8 cellular contexts compared by ENCODE assay signal in genomic region chrX:18353931-18354368, GRCh38. TPM values are rescaled to one million over a fixed set of nuclear protein-coding genes. Genes with fewer than 3 reads are reported as not detected.
DNase-seq lines count a peak whose midpoint lies in the region; ATAC-seq and TF ChIP-seq lines count a peak whose summit lies in the region.

No MANE protein-coding gene starts in this region.

- intact Hi-C loops in activated B cell treated with CpG ODN at 0.5 μM for 24 hours (cut with micrococcal nuclease), result loop anchor here (1.0 to 5.0 kb wide), 3 partner anchors 71 to 628 kb away; partner anchors contain the start of genes CDKL5, PHKA2 and SCML1
- intact Hi-C loops in naive thymus-derived CD4-positive, alpha-beta T cell (cut with micrococcal nuclease), result loop anchor here (1.0 to 2.0 kb wide), 4 partner anchors 71 to 631 kb away; partner anchors contain the start of genes CDKL5 (in 2 of the 2) and PHKA2 (in 1 of the 2)

- H3K36me3 ChIP-seq in endodermal cell (ENCODE audit: control insufficient read depth, insufficient read depth, low read length), result no peaks in the 10 kb centered on the region
- H3K36me3 ChIP-seq in naive thymus-derived CD4-positive, alpha-beta T cell (ENCODE audit: control insufficient read depth in 2 of 3, insufficient read depth in 3 of 3, low read length in 3 of 3), result no peaks in the 10 kb centered on the region
- no peaks in the 10 kb centered on the region for H3K36me3 ChIP-seq in urinary bladder (ENCODE audit: insufficient read depth)

- WGBS in endodermal cell (ENCODE audit: insufficient coverage in 1 of 2, insufficient read length in 1 of 2), 2 experiments, result 0% methylated on average over 50 of the region's 50 CpGs; no CpG with 5 or more reads in 1 of the 2 experiments
- under 1% methylated on average over 39 of the region's 50 CpGs for WGBS in urinary bladder

- H3K27me3 Mint-ChIP-seq in activated B cell treated with CpG ODN at 0.5 μM for 24 hours, result no peaks in the 10 kb centered on the region
- peaks cover 23% of the 10 kb centered on the region for H3K27me3 Mint-ChIP-seq in endodermal cell (ENCODE audit: insufficient read depth)
- H3K27me3 Mint-ChIP-seq in naive thymus-derived CD4-positive, alpha-beta T cell, result peaks cover 0 to 48% (median 2%) of the 10 kb centered on the region in 5 donors

- DNase-seq in activated effector memory CD4-positive, alpha-beta T cell treated with anti-CD3 and anti-CD28 coated beads, Interleukin-2, amount 50 U/mL, for 16 hours, result peak; percentile 64
- DNase-seq in activated effector memory CD4-positive, alpha-beta T cell treated with Interleukin-2 at 50 U/mL for 16 hours, result no peak
- DNase-seq in activated B cell treated with CpG ODN at 0.5 μM for 24 hours (peak; percentile 17), endodermal cell (peak; percentile 73), kidney glomerular epithelial cell (lab: John Stamatoyannopoulos, UW) (no peak), CD1c-positive myeloid dendritic cell (ENCODE audit: extremely low spot score) (no peak)
- peak in 8 of 9 donors; percentile 2 to 28 (median 15) for DNase-seq in naive thymus-derived CD4-positive, alpha-beta T cell

- H3K27ac ChIP-seq in endodermal cell (ENCODE audit: low read depth, low read length), result no peak overlapping the region
- H3K27ac ChIP-seq in naive thymus-derived CD4-positive, alpha-beta T cell (ENCODE audit: low read depth, low read length), result no peak overlapping the region
- no peak overlapping the region for H3K27ac ChIP-seq in urinary bladder (ENCODE audit: low read depth)

- H3K4me3 Mint-ChIP-seq in activated B cell treated with CpG ODN at 0.5 μM for 24 hours, result peak overlapping the region; percentile 85
- peak overlapping the region; percentile 65 for H3K4me3 Mint-ChIP-seq in endodermal cell
- peak overlapping the region; percentile 69 to 86 (median 80) for H3K4me3 Mint-ChIP-seq in naive thymus-derived CD4-positive, alpha-beta T cell

- POLR2A ChIA-PET in activated B cell treated with CpG ODN at 0.5 μM for 24 hours (lab: Charles Lee), result interaction anchor here (1.8 kb wide), 1 partner anchor 12 kb away, joined by 5 read pairs; no protein-coding TSS in a partner anchor
- POLR2A ChIA-PET in naive thymus-derived CD4-positive, alpha-beta T cell (lab: Charles Lee), result no interaction called here

- H3K36me3 Mint-ChIP-seq in activated B cell treated with CpG ODN at 0.5 μM for 24 hours (ENCODE audit: low read depth) (no peaks in the 10 kb centered on the region), endodermal cell (ENCODE audit: low read depth) (no peaks in the 10 kb centered on the region)
- no peaks in the 10 kb centered on the region for H3K36me3 Mint-ChIP-seq in naive thymus-derived CD4-positive, alpha-beta T cell

- H3K4me3 ChIP-seq in endodermal cell (ENCODE audit: low read length), result peak overlapping the region; percentile 85
- H3K4me3 ChIP-seq in naive thymus-derived CD4-positive, alpha-beta T cell (ENCODE audit: low read length), result peak overlapping the region; percentile 35
- H3K4me3 ChIP-seq in urinary bladder (ENCODE audit: low read depth, low read length), result peak overlapping the region; percentile 67

- peak overlapping the region; percentile 34 for H3K9ac ChIP-seq in endodermal cell (ENCODE audit: extremely low read depth, low read length, poor library complexity, severe bottlenecking)

- H3K4me1 Mint-ChIP-seq in activated B cell treated with CpG ODN at 0.5 μM for 24 hours (peaks cover 6% of the 10 kb centered on the region), endodermal cell (peaks cover 2% of the 10 kb centered on the region)
- H3K4me1 Mint-ChIP-seq in naive thymus-derived CD4-positive, alpha-beta T cell, result peaks cover 0 to 10% (median 5%) of the 10 kb centered on the region in 7 donors

- no peaks in the 10 kb centered on the region for H3K4me1 ChIP-seq in endodermal cell (ENCODE audit: control insufficient read depth, insufficient read depth, low read length)
- peaks cover 0 to 4% of the 10 kb centered on the region in 2 donors for H3K4me1 ChIP-seq in naive thymus-derived CD4-positive, alpha-beta T cell (ENCODE audit: control insufficient read depth in 2 of 2, insufficient read depth in 2 of 2, low read length in 2 of 2)
- H3K4me1 ChIP-seq in urinary bladder (ENCODE audit: insufficient read depth), result no peaks in the 10 kb centered on the region

- H3K27me3 ChIP-seq in endodermal cell (ENCODE audit: control insufficient read depth, insufficient read depth, low read length, poor library complexity, severe bottlenecking), result peaks cover 8% of the 10 kb centered on the region
- H3K27me3 ChIP-seq in naive thymus-derived CD4-positive, alpha-beta T cell (ENCODE audit: control insufficient read depth in 2 of 2, insufficient read depth in 2 of 2, low read length in 2 of 2), result peaks cover 0 to 5% of the 10 kb centered on the region in 2 donors

- H3K9me3 Mint-ChIP-seq in activated B cell treated with CpG ODN at 0.5 μM for 24 hours (no peaks in the 10 kb centered on the region), endodermal cell (peaks cover 39% of the 10 kb centered on the region)
- no peaks in the 10 kb centered on the region for H3K9me3 Mint-ChIP-seq in naive thymus-derived CD4-positive, alpha-beta T cell

- ATAC-seq in activated B cell treated with CpG ODN at 0.5 μM for 24 hours (ENCODE audit: low read depth), result peak; percentile 47
- peak; percentile 70 for ATAC-seq in naive thymus-derived CD4-positive, alpha-beta T cell

- no peaks in the 10 kb centered on the region for H3K9me3 ChIP-seq in endodermal cell (ENCODE audit: control insufficient read depth, low read length)
- no peaks in the 10 kb centered on the region for H3K9me3 ChIP-seq in naive thymus-derived CD4-positive, alpha-beta T cell (ENCODE audit: control insufficient read depth in 2 of 3, low read length in 3 of 3)

- CTCF ChIA-PET in activated B cell treated with CpG ODN at 0.5 μM for 24 hours (lab: Charles Lee), result interaction anchor here (1.1 kb wide), 1 partner anchor 1710 kb away, joined by 3 read pairs; no protein-coding TSS in a partner anchor
- CTCF ChIA-PET in naive thymus-derived CD4-positive, alpha-beta T cell (lab: Charles Lee), result interaction anchor here (1.0 kb wide), 1 partner anchor 9 kb away, joined by 3 read pairs; no protein-coding TSS in a partner anchor

- H3K27ac Mint-ChIP-seq in activated B cell treated with CpG ODN at 0.5 μM for 24 hours (no peak overlapping the region), endodermal cell (no peak overlapping the region)
- H3K27ac Mint-ChIP-seq in naive thymus-derived CD4-positive, alpha-beta T cell, result peak overlapping the region in 1 of 9 donors; percentile 55

- TF ChIP-seq CTCF in activated B cell treated with CpG ODN at 0.5 μM for 24 hours (IDR thresholded peaks at IDR 0.05) (no peak), endodermal cell (conservative IDR thresholded peaks at IDR 0.05) (peak; percentile 41)

RNA-seq across cellular contexts. Expression of gene SCML2, which starts 0.5 kb away (rescaled TPM):
- total RNA-seq in activated B cell treated with CpG ODN at 0.5 μM for 24 hours (1.3 and 2.1 TPM in 2 replicates), endodermal cell (10 to 100 TPM; 16.8 to 22.8 TPM), urinary bladder (12.6 TPM)
- polyA plus RNA-seq in endodermal cell (2013, experiment 1 of 2), result 23.2 TPM
- polyA plus RNA-seq in endodermal cell (2013, experiment 2 of 2), result 24.0 TPM
- total RNA-seq in naive thymus-derived CD4-positive, alpha-beta T cell, result 1 to 10 TPM in 4 of 5 experiments, under 1 TPM in 1; 0.96 to 2.2 (median 1.4) TPM
- 1 to 10 TPM in 1 of 2 donors, under 1 TPM in 1; 0.64 to 1.7 TPM for polyA plus RNA-seq in naive thymus-derived CD4-positive, alpha-beta T cell
- 2.5 TPM for polyA plus RNA-seq in urinary bladder

Comparison
In these comparisons a context has a peak if more than half of its experiments do, and no peak if none do; other contexts are left out.
1. DNase-seq: peak in activated effector memory CD4-positive, alpha-beta T cell treated with anti-CD3 and anti-CD28 coated beads, Interleukin-2, amount 50 U/mL, for 16 hours (single experiment), activated B cell treated with CpG ODN at 0.5 μM for 24 hours (single experiment), endodermal cell (single experiment) and naive thymus-derived CD4-positive, alpha-beta T cell (8 of 9); none in activated effector memory CD4-positive, alpha-beta T cell treated with Interleukin-2 at 50 U/mL for 16 hours (single experiment), kidney glomerular epithelial cell (single experiment) and CD1c-positive myeloid dendritic cell (single experiment).
2. H3K4me3 ChIP-seq: peak in every context shown above with its lines; median percentile 85 in endodermal cell; 67 in urinary bladder; 35 in naive thymus-derived CD4-positive, alpha-beta T cell.
3. Peak in every context shown above with its lines, with median percentiles within 50 percentile points of each other: H3K4me3 Mint-ChIP-seq.